ENCODE assay signal across 21 cellular contexts in genomic region chr15:98075441-98075840, GRCh38.
"Had no signal": no experiment of that assay in that cellular context is flagged by ENCODE, and none has a peak within 500 bp of the region (broad histone marks: within the 10 kb centered on the region; RNA-seq: fewer than 3 reads in every experiment).

No MANE protein-coding gene starts in this region.

- H3K4me3 ChIP-seq: colonic mucosa, mucosa of descending colon had no signal

- ATAC-seq: mucosa of descending colon; stimulated activated naive CD8-positive, alpha-beta T cell treated with anti-CD3 and anti-CD28 coated beads, Interleukin-15, Interleukin-2, amounts not matched to agents 100 U/mL and 50 U/mL, for 24 hours had no signal

- H3K4me1 ChIP-seq: colonic mucosa had no signal

- H3K36me3 Mint-ChIP-seq: activated naive CD4-positive, alpha-beta T cell treated with anti-CD3 and anti-CD28 coated beads, Interleukin-2, amount 50 U/mL, for 24 hours; memory B cell; naive B cell had no signal

- H3K27ac ChIP-seq: brain microvascular endothelial cell, colonic mucosa, WERI-Rb-1 had no signal

- H3K27me3 Mint-ChIP-seq: activated naive CD4-positive, alpha-beta T cell treated with anti-CD3 and anti-CD28 coated beads, Interleukin-2, amount 50 U/mL, for 24 hours; memory B cell had no signal

- H3K4me2 ChIP-seq: SK-N-SH had no signal

- H3K9me3 Mint-ChIP-seq: activated naive CD4-positive, alpha-beta T cell treated with anti-CD3 and anti-CD28 coated beads, Interleukin-2, amount 50 U/mL, for 24 hours; memory B cell; naive B cell; neural crest cell had no signal

- DNase-seq: activated CD4-positive, alpha-beta T cell treated with anti-CD3 and anti-CD28 coated beads, Interleukin-2, amount 50 U/mL, for 1 hour; activated CD4-positive, CD25-positive, alpha-beta regulatory T cell treated with anti-CD3 and anti-CD28 coated beads, Interleukin-2, amount 50 U/mL, for 72 hours; activated gamma-delta T cell treated with Interleukin-2 at 50 U/mL for 16 hours; activated T-cell treated with anti-CD3 and anti-CD28 coated beads, Interleukin-2, amount 50 U/mL, for 1 hour; aorta; brain microvascular endothelial cell; central memory CD4-positive, alpha-beta T cell; colonic mucosa; foreskin fibroblast; hippocampal formation; mucosa of descending colon; naive B cell; occipital lobe; SK-N-SH; stimulated activated CD4-positive, alpha-beta T cell treated with anti-CD3 and anti-CD28 coated beads, Interleukin-4, amount 100 ng/mL, for 4 hours; stimulated activated naive CD8-positive, alpha-beta T cell treated with anti-CD3 and anti-CD28 coated beads, Interleukin-15, Interleukin-2, amounts not matched to agents 100 U/mL and 50 U/mL, for 24 hours; WERI-Rb-1 had no signal

- H3K27me3 ChIP-seq: brain microvascular endothelial cell, colonic mucosa had no signal

- H3K9me3 ChIP-seq: colonic mucosa, mucosa of descending colon, SK-N-SH had no signal

- H3K4me1 Mint-ChIP-seq: activated naive CD4-positive, alpha-beta T cell treated with anti-CD3 and anti-CD28 coated beads, Interleukin-2, amount 50 U/mL, for 24 hours; memory B cell had no signal

- FAIRE-seq: urothelium cell line had no signal

- H3K27ac Mint-ChIP-seq: activated naive CD4-positive, alpha-beta T cell treated with anti-CD3 and anti-CD28 coated beads, Interleukin-2, amount 50 U/mL, for 24 hours; memory B cell; naive B cell had no signal

- H3K9ac ChIP-seq: SK-N-SH had no signal

- H3K4me3 Mint-ChIP-seq: activated naive CD4-positive, alpha-beta T cell treated with anti-CD3 and anti-CD28 coated beads, Interleukin-2, amount 50 U/mL, for 24 hours; memory B cell; naive B cell; neural crest cell had no signal

- H3K36me3 ChIP-seq: brain microvascular endothelial cell, colonic mucosa, WERI-Rb-1 had no signal
